In the genomic region with DNA sequence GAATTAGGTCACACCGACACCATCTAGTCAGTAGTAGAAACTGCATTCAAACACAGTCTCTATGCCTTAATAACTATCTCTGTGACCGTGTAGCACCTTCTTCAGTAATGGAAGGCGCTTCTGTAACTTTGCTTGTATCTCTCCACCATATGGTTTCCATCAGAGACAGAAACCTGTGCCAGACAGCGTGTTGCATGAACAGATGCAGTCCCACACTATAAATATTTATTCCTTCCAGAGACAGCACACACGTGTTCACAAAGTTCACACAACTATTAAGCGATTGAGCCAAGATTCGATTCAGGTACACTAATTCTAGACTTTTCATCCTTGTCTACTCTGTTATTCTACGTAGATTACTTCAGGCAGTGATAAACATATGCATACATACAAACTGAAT, we compare ENCODE assay signal across 21 cellular contexts.
DNase-seq lines count a peak whose midpoint lies in the region; ATAC-seq, FAIRE-seq and TF ChIP-seq lines count a peak whose summit lies in the region.
"Had no signal": no experiment of that assay in that cellular context is flagged by ENCODE, and none has a peak within 500 bp of the region (broad histone marks: within the 10 kb centered on the region; RNA-seq: fewer than 3 reads in every experiment).

No MANE protein-coding gene starts in this region.

- H3K4ac ChIP-seq in neuronal stem cell (ENCODE audit: low read length) = no peak overlapping the region

- H3K4me3 ChIP-seq in GM23338 = no peak overlapping the region
- H3K4me3 ChIP-seq in colonic mucosa = no peak overlapping the region
- no peak overlapping the region for H3K4me3 ChIP-seq in left lung
- H3K4me3 ChIP-seq in neuronal stem cell (ENCODE audit: low read length in 2 of 2) = no peak overlapping the region
- no peak overlapping the region for H3K4me3 ChIP-seq in small intestine (ENCODE audit: low read depth in 1 of 2, low read length in 2 of 2)
- no peak overlapping the region for H3K4me3 ChIP-seq in sigmoid colon
- H3K4me3 ChIP-seq: GM12878, HAP-1 had no signal

- H2BK12ac ChIP-seq in neuronal stem cell (ENCODE audit: low read length) = peak overlapping the region; percentile 22

- H3K4me1 Mint-ChIP-seq in GM23338 = no peaks in the 10 kb centered on the region
- H3K4me1 Mint-ChIP-seq: CD4-positive, CD25-positive, alpha-beta regulatory T cell; CD8-positive, alpha-beta memory T cell had no signal

- H3K27ac Mint-ChIP-seq in GM23338 = no peak overlapping the region
- H3K27ac Mint-ChIP-seq: CD4-positive, CD25-positive, alpha-beta regulatory T cell; CD8-positive, alpha-beta memory T cell had no signal

- no peak overlapping the region for H3K23ac ChIP-seq in neuronal stem cell (ENCODE audit: low read depth, low read length, poor library complexity)

- H2BK15ac ChIP-seq in neuronal stem cell (ENCODE audit: low read length) = no peak overlapping the region

- H3K4me1 ChIP-seq in GM23338 (ENCODE audit: insufficient read depth) (peaks cover 6% of the 10 kb centered on the region; the same call in 1 of the 2 replicates), colonic mucosa (no peaks in the 10 kb centered on the region), left lung (no peaks in the 10 kb centered on the region), neuronal stem cell (ENCODE audit: control insufficient read depth in 2 of 2, insufficient read depth in 1 of 2, low read depth in 1 of 2, low read length in 2 of 2) (no peaks in the 10 kb centered on the region), small intestine (ENCODE audit: control insufficient read depth in 2 of 2, insufficient read depth in 1 of 2, low read depth in 1 of 2, low read length in 1 of 2) (no peaks in the 10 kb centered on the region), sigmoid colon (no peaks in the 10 kb centered on the region)
- H3K4me1 ChIP-seq: BE2C, HAP-1 had no signal

- H4K91ac ChIP-seq in neuronal stem cell (ENCODE audit: low read depth, low read length, poor library complexity) = no peak overlapping the region

- H3K18ac ChIP-seq in neuronal stem cell (ENCODE audit: low read length) = no peak overlapping the region

- FAIRE-seq in small intestine (lab: Jason Lieb, UNC) = no peak
- FAIRE-seq: GM12878, GM19239 had no signal

- H3K4me3 Mint-ChIP-seq in GM23338 = no peak overlapping the region
- H3K4me3 Mint-ChIP-seq: CD4-positive, CD25-positive, alpha-beta regulatory T cell; CD8-positive, alpha-beta memory T cell had no signal

- H2AK5ac ChIP-seq in neuronal stem cell (ENCODE audit: low read depth, low read length) = no peak overlapping the region

- no peak overlapping the region for H3K14ac ChIP-seq in neuronal stem cell (ENCODE audit: low read length)

- H3K9ac ChIP-seq in colonic mucosa (ENCODE audit: low read depth in 2 of 2, low read length in 2 of 2) (no peak overlapping the region), neuronal stem cell (ENCODE audit: low read depth, low read length, poor library complexity) (no peak overlapping the region)

- no peaks in the 10 kb centered on the region; the same call in 2 of the 3 replicates for H3K36me3 Mint-ChIP-seq in GM23338 (ENCODE audit: low read depth)
- H3K36me3 Mint-ChIP-seq: CD4-positive, CD25-positive, alpha-beta regulatory T cell; CD8-positive, alpha-beta memory T cell had no signal

- H3K4me2 ChIP-seq in GM23338 (no peak overlapping the region), neuronal stem cell (ENCODE audit: insufficient read depth, low read length, poor library complexity, severe bottlenecking) (no peak overlapping the region)

- H3K36me3 ChIP-seq in GM23338 (ENCODE audit: insufficient read depth) (no peaks in the 10 kb centered on the region), colonic mucosa (no peaks in the 10 kb centered on the region), left lung (no peaks in the 10 kb centered on the region), neuronal stem cell (replicated peaks in 1 of 2; ENCODE audit: control insufficient read depth in 2 of 2, insufficient read depth in 2 of 2, low read length in 2 of 2) (no peaks in the 10 kb centered on the region), small intestine (ENCODE audit: control insufficient read depth in 2 of 2, insufficient read depth in 2 of 2, low read length in 2 of 2) (no peaks in the 10 kb centered on the region), sigmoid colon (no peaks in the 10 kb centered on the region)
- H3K36me3 ChIP-seq: BE2C, HAP-1 had no signal

- H3F3A ChIP-seq in GM23338 (replicated peaks; ENCODE audit: low read depth) = no peaks in the 10 kb centered on the region

- no peaks in the 10 kb centered on the region for H3K9me2 ChIP-seq in GM23338 (ENCODE audit: insufficient read depth)

- no peaks in the 10 kb centered on the region for H3K79me1 ChIP-seq in neuronal stem cell (ENCODE audit: low read depth, low read length)

- TF ChIP-seq CTCF in GM23338 (conservative IDR thresholded peaks at IDR 0.05; ENCODE audit: low read depth in 2 of 2) (no peak), colonic mucosa (IDR thresholded peaks at IDR 0.05) (no peak), left lung (IDR thresholded peaks at IDR 0.05) (no peak), sigmoid colon (IDR thresholded peaks at IDR 0.05) (no peak)

- TF ChIP-seq EP300 in sigmoid colon (IDR thresholded peaks at IDR 0.05) = no peak

- intact Hi-C loops in colonic mucosa (cut with DNase I) (no loop called here), left lung (cut with DNase I) (no loop called here), left ventricle myocardium superior (cut with micrococcal nuclease) (no loop called here), sigmoid colon (cut with DNase I) (no loop called here)

- H4K8ac ChIP-seq in neuronal stem cell (ENCODE audit: low read depth, low read length) = no peak overlapping the region

- H3K9me3 Mint-ChIP-seq in GM23338 = no peaks in the 10 kb centered on the region

- no peaks in the 10 kb centered on the region for H3K79me2 ChIP-seq in GM23338 (replicated peaks; ENCODE audit: insufficient read depth)

- H3K27me3 Mint-ChIP-seq in GM23338 (ENCODE audit: insufficient read depth, low read depth, poor library complexity) = peaks cover 2% of the 10 kb centered on the region
- H3K27me3 Mint-ChIP-seq: CD4-positive, CD25-positive, alpha-beta regulatory T cell; CD8-positive, alpha-beta memory T cell had no signal

- H3K27ac ChIP-seq in GM23338 (ENCODE audit: low read depth) = no peak overlapping the region
- H3K27ac ChIP-seq in colonic mucosa = no peak overlapping the region
- H3K27ac ChIP-seq in left lung = no peak overlapping the region
- H3K27ac ChIP-seq in neuronal stem cell (replicated peaks; ENCODE audit: low read length) = no peak overlapping the region
- no peak overlapping the region for H3K27ac ChIP-seq in small intestine (ENCODE audit: low read depth in 1 of 2, low read length in 1 of 2)
- no peak overlapping the region for H3K27ac ChIP-seq in sigmoid colon

- no peaks in the 10 kb centered on the region for H3K9me3 ChIP-seq in colonic mucosa
- peaks cover 0 to 3% of the 10 kb centered on the region in 2 donors for H3K9me3 ChIP-seq in left lung
- H3K9me3 ChIP-seq in neuronal stem cell (replicated peaks in 1 of 2; ENCODE audit: control insufficient read depth in 2 of 2, insufficient read depth in 1 of 2, low read depth in 1 of 2, low read length in 2 of 2) = no peaks in the 10 kb centered on the region
- no peaks in the 10 kb centered on the region for H3K9me3 ChIP-seq in small intestine (ENCODE audit: control insufficient read depth, low read depth)
- no peaks in the 10 kb centered on the region for H3K9me3 ChIP-seq in sigmoid colon
- H3K9me3 ChIP-seq: BE2C, HAP-1 had no signal

- no peaks in the 10 kb centered on the region for H3K27me3 ChIP-seq in GM23338 (ENCODE audit: insufficient read depth)
- no peaks in the 10 kb centered on the region for H3K27me3 ChIP-seq in colonic mucosa
- H3K27me3 ChIP-seq in left lung = no peaks in the 10 kb centered on the region
- H3K27me3 ChIP-seq in neuronal stem cell (ENCODE audit: control insufficient read depth in 3 of 3, insufficient read depth in 3 of 3, low read depth in 1 of 3, low read length in 3 of 3) = no peaks in the 10 kb centered on the region
- H3K27me3 ChIP-seq in small intestine (ENCODE audit: control insufficient read depth in 2 of 2, insufficient read depth in 2 of 2, low read length in 2 of 2) = no peaks in the 10 kb centered on the region
- no peaks in the 10 kb centered on the region for H3K27me3 ChIP-seq in sigmoid colon
- H3K27me3 ChIP-seq: BE2C had no signal

- H4K20me1 ChIP-seq in GM23338 (replicated peaks; ENCODE audit: insufficient read depth) = no peaks in the 10 kb centered on the region

- H2AFZ ChIP-seq in GM23338 = 0 out of 2 replicates have a peak overlapping the region, but pooled peaks have one; percentile 20
- peak overlapping the region; percentile 10 for H2AFZ ChIP-seq in neuronal stem cell (ENCODE audit: low read length)

- no peak for ATAC-seq in GM23338
- ATAC-seq in left lung = peak; percentile 17
- ATAC-seq in left ventricle myocardium superior = no peak
- ATAC-seq: GM12878 had no signal

- H2BK120ac ChIP-seq in neuronal stem cell (ENCODE audit: low read depth, low read length) = no peak overlapping the region

- no CpG with 5 or more reads among the region's 8 CpGs for WGBS in neuronal stem cell (ENCODE audit: extremely low coverage in 2 of 2, insufficient read length in 2 of 2, insufficient replicate concordance in 1 of 2), 2 donors
- 62 to 85% (median 79%) methylated on average over 8 of the region's 8 CpGs for WGBS in small intestine, 3 donors
- 70 to 84% methylated on average over 8 of the region's 8 CpGs for WGBS in sigmoid colon, 2 donors

- H2BK5ac ChIP-seq in neuronal stem cell (ENCODE audit: low read length) = no peak overlapping the region

- no peak for TF ChIP-seq POLR2A in sigmoid colon (IDR thresholded peaks at IDR 0.05)

- DNase-seq in GM23338 (ENCODE audit: low spot score) (no peak), colonic mucosa (peak; percentile 22), left lung (no peak), neuronal stem cell (ENCODE audit: low spot score) (no peak), NCI-H2196 treated with DMSO at 0.1 percent for 48 hours (lab: John Stamatoyannopoulos, UW; ENCODE audit: unreplicated experiment) (no peak), small intestine (no peak), left ventricle myocardium superior (no peak), sigmoid colon (no peak)
- DNase-seq: 8988T; BE2C; C1 segment of cervical spinal cord; CD4-positive, CD25-positive, alpha-beta regulatory T cell; CD8-positive, alpha-beta memory T cell; COR-L47; DMS 273 treated with DMSO at 0.1 percent for 48 hours; DMS53; DND-41; EL had no signal

TF ChIP-seq in GM23338, 12 proteins besides CTCF, POLR2A, EP300 and RAD21 (continues in another document):
- no peak for TF ChIP-seq CREB1 (CRISPR knock-in tag; IDR thresholded peaks at IDR 0.05; ENCODE audit: low read depth)
- no peak for TF ChIP-seq POLR2AphosphoS5 (IDR thresholded peaks at IDR 0.05; ENCODE audit: low read depth)
